8 cellular contexts compared by ENCODE assay signal in the genomic region with DNA sequence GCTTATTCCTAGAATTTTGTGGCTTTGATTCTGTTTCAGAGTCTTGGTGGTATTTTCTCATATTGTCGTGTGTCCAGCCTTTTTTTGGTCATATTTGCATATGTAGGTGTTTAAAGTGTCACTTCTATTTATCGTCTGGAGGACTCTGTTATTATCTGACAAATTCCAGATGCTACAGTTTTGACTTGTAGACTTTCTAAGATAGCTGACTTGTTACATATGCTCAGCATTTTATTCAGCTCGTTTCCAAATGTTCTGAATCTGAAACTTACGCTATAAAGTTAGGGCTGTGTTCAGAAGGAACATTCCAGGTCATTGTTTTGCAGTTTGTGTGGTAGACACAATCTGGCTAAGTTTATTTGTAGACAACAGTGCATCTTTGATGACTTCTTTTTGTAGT. TPM values are rescaled to one million over a fixed set of nuclear protein-coding genes. Genes with fewer than 3 reads are reported as not detected.
A peak's percentile ranks its signal among the peaks of the same experiment; 100 is the strongest.
DNase-seq lines count a peak whose midpoint lies in the region; TF ChIP-seq lines count a peak whose summit lies in the region.

No MANE protein-coding gene starts in this region.

- TF ChIP-seq CTCF in GM06990 (IDR thresholded peaks at IDR 0.05; ENCODE audit: insufficient read depth, low read length, poor library complexity, severe bottlenecking) (no peak), esophagus muscularis mucosa (IDR thresholded peaks at IDR 0.05) (no peak)

- in situ Hi-C loops in ACHN (cut with HindIII; ENCODE audit: low pct_ligation_motif_present, low pct_unique_long_range_greater_than_20kb, low sequenced_read_pairs) = no loop called here

- no peak overlapping the region for H3K27ac ChIP-seq in SJCRH30
- H3K27ac ChIP-seq in esophagus muscularis mucosa (replicated peaks in 1 of 4) = peak overlapping the region in 3 of 4 donors; percentile 9 to 99 (median 19)

- 21% methylated on average over 4 of the region's 4 CpGs for WGBS in esophagus muscularis mucosa

- H3K9me3 ChIP-seq in SJCRH30 (replicated peaks) (no peaks in the 10 kb centered on the region), esophagus muscularis mucosa (no peaks in the 10 kb centered on the region)

- peaks cover 1% of the 10 kb centered on the region for H3K36me3 ChIP-seq in GM06990 (ENCODE audit: control insufficient read depth, insufficient read depth, low read length)
- peaks cover 38% of the 10 kb centered on the region for H3K36me3 ChIP-seq in SJCRH30
- H3K36me3 ChIP-seq in esophagus muscularis mucosa = peaks cover 0 to 8% (median 4%) of the 10 kb centered on the region in 4 donors

- H3K4me3 ChIP-seq in GM06990 (replicated peaks; ENCODE audit: low read depth, low read length) (peak overlapping the region; percentile 89), SJCRH30 (peak overlapping the region; percentile 99), esophagus muscularis mucosa (peak overlapping the region; percentile 74 to 94 (median 91))

- intact Hi-C loops in esophagus muscularis mucosa (cut with DNase I) = loop anchor here (5.0 kb wide), 2 partner anchors 44 to 61 kb away; no protein-coding TSS in a partner anchor

- no peak for TF ChIP-seq EP300 in esophagus muscularis mucosa (IDR thresholded peaks at IDR 0.05)

- H3K4me1 ChIP-seq in SJCRH30 (peaks cover 8% of the 10 kb centered on the region; the same call in 1 of the 2 replicates), esophagus muscularis mucosa (peaks cover 55 to 65% (median 61%) of the 10 kb centered on the region in 4 donors)

- TF ChIP-seq POLR2A in esophagus muscularis mucosa (IDR thresholded peaks at IDR 0.05; ENCODE audit: low read depth) = no peak

- no peaks in the 10 kb centered on the region for H3K27me3 ChIP-seq in GM06990 (replicated peaks; ENCODE audit: control insufficient read depth, insufficient read depth, low read length)
- H3K27me3 ChIP-seq in SJCRH30 = no peaks in the 10 kb centered on the region
- no peaks in the 10 kb centered on the region for H3K27me3 ChIP-seq in esophagus muscularis mucosa

- DNase-seq in GM06990 (ENCODE audit: extremely low read depth, insufficient read length) = no peak
- no peak for DNase-seq in SJCRH30
- DNase-seq in esophagus muscularis mucosa (ENCODE audit: extremely low spot score) = no peak
- DNase-seq in pons (ENCODE audit: low spot score) = peak; percentile 26
- no peak for DNase-seq in NCI-H1092 treated with DMSO at 0.1 percent for 48 hours (lab: John Stamatoyannopoulos, UW)
- no peak for DNase-seq in NCI-H1417 treated with DMSO at 0.1 percent for 48 hours (lab: John Stamatoyannopoulos, UW)
- DNase-seq in ACHN = no peak
- DNase-seq in 8988T = no peak

RNA-seq across cellular contexts. Expression of gene PPP4R2, which starts 1.9 kb away (rescaled TPM):
- 48.9 and 55.6 TPM in 2 replicates for total RNA-seq in SJCRH30 (2014; rRNA removed; shearing (Covaris generic))
- 10 to 100 TPM; 24.6 to 60.6 (median 33.9) TPM for total RNA-seq in esophagus muscularis mucosa
